ENCODE assay signal across 2 cellular contexts in the genomic region with DNA sequence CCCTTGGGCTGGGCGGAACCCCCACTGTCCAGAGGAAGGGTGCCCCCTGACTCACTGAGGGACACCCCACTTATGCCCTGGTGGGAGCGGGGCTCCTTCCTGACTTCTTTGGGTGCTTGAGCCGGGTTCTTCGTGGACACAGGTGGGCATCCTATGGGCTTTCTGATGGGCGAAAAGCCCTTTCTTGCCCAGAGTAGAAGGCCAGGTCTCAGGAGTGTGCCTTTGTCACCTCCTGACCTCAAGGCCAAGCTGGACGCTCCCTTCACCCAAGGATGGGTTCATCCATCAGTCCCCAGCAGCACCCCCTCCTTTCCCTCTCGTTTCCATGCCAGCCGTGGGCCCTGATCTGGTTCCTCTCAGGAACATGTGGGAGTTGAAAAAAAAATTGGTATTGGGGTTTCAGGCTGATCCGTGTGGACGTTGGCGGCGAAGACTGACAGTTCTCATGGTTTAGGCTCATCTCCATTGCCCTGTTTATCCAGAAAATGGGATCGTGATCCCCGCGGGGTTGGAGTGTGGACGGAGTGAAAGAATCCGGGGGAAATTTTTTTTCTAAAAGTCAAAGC.
TF ChIP-seq lines count a peak whose summit lies in the region.

No MANE protein-coding gene starts in this region.

TF ChIP-seq in SK-N-SH, 30 proteins besides CTCF, POLR2A, EP300 and RAD21 (continued from another document):
- TF ChIP-seq MXI1 (IDR thresholded peaks at IDR 0.05; ENCODE audit: low read depth, low read length) (no peak; the same call in 1 of the 2 replicates), GATA2 (CRISPR knock-in tag; IDR thresholded peaks at IDR 0.05) (no peak), FOXM1 (IDR thresholded peaks at IDR 0.05; ENCODE audit: low read depth) (no peak), RXRA (IDR thresholded peaks at IDR 0.05; ENCODE audit: borderline replicate concordance, low read depth) (no peak), TCF12 (IDR thresholded peaks at IDR 0.05) (no peak)

TF ChIP-seq in SK-N-SH treated with all-trans-retinoic acid at 6 μM for 48 hours, 23 proteins besides CTCF, POLR2A, EP300 and RAD21:
- TF ChIP-seq, protein P1, sequence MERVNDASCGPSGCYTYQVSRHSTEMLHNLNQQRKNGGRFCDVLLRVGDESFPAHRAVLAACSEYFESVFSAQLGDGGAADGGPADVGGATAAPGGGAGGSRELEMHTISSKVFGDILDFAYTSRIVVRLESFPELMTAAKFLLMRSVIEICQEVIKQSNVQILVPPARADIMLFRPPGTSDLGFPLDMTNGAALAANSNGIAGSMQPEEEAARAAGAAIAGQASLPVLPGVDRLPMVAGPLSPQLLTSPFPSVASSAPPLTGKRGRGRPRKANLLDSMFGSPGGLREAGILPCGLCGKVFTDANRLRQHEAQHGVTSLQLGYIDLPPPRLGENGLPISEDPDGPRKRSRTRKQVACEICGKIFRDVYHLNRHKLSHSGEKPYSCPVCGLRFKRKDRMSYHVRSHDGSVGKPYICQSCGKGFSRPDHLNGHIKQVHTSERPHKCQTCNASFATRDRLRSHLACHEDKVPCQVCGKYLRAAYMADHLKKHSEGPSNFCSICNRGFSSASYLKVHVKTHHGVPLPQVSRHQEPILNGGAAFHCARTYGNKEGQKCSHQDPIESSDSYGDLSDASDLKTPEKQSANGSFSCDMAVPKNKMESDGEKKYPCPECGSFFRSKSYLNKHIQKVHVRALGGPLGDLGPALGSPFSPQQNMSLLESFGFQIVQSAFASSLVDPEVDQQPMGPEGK (CRISPR knock-in tag; IDR thresholded peaks at IDR 0.05; ENCODE audit: borderline replicate concordance) = no peak
- TF ChIP-seq TOX (CRISPR knock-in tag; IDR thresholded peaks at IDR 0.05; ENCODE audit: borderline replicate concordance) (no peak), ZNF70 (CRISPR knock-in tag; IDR thresholded peaks at IDR 0.05) (no peak), PPARA (CRISPR knock-in tag; IDR thresholded peaks at IDR 0.05; ENCODE audit: borderline replicate concordance) (no peak), ESRRG (CRISPR knock-in tag; IDR thresholded peaks at IDR 0.05) (no peak), ISL1 (CRISPR knock-in tag; IDR thresholded peaks at IDR 0.05) (no peak), ZNF8 (CRISPR knock-in tag; IDR thresholded peaks at IDR 0.05) (no peak), ZNF565 (CRISPR knock-in tag; conservative IDR thresholded peaks at IDR 0.05; ENCODE audit: low read depth) (no peak), SNAI2 (CRISPR knock-in tag; IDR thresholded peaks at IDR 0.05) (no peak), CSDC2 (CRISPR knock-in tag; IDR thresholded peaks at IDR 0.05) (no peak), GLIS3 (CRISPR knock-in tag; IDR thresholded peaks at IDR 0.05) (no peak), OSR1 (CRISPR knock-in tag; IDR thresholded peaks at IDR 0.05) (no peak), ZFP3 (CRISPR knock-in tag; IDR thresholded peaks at IDR 0.05) (no peak), BACH2 (CRISPR knock-in tag; IDR thresholded peaks at IDR 0.05; ENCODE audit: borderline replicate concordance) (no peak)
- TF ChIP-seq, protein P2, sequence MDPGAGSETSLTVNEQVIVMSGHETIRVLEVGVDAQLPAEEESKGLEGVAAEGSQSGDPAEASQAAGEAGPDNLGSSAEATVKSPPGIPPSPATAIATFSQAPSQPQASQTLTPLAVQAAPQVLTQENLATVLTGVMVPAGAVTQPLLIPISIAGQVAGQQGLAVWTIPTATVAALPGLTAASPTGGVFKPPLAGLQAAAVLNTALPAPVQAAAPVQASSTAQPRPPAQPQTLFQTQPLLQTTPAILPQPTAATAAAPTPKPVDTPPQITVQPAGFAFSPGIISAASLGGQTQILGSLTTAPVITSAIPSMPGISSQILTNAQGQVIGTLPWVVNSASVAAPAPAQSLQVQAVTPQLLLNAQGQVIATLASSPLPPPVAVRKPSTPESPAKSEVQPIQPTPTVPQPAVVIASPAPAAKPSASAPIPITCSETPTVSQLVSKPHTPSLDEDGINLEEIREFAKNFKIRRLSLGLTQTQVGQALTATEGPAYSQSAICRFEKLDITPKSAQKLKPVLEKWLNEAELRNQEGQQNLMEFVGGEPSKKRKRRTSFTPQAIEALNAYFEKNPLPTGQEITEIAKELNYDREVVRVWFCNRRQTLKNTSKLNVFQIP (CRISPR knock-in tag; IDR thresholded peaks at IDR 0.05; ENCODE audit: borderline replicate concordance, low read depth) = no peak
